17 cellular contexts compared by ENCODE assay signal in the genomic region with DNA sequence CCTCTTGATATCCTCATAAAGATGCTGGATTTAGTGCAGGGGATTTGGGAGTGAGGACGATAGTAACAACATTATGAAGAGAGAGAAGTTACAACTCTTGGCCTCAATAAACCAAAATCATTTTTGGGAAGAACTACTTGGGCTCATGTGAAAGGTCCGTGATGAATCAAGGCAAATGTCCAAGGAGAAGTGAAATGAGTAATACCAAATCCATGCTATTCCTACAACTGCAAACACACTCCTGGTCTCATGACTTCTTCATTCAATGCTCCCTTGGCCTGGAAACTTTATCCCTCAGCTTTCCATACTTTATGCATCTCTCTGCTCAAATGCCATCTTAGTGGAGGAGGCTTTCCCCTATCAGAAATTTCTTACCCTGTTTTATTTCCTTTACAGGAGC.
"Had no signal": no experiment of that assay in that cellular context is flagged by ENCODE, and none has a peak within 500 bp of the region (broad histone marks: within the 10 kb centered on the region; RNA-seq: fewer than 3 reads in every experiment).

No MANE protein-coding gene starts in this region.

- H3K27me3 ChIP-seq: breast epithelium, upper lobe of left lung had no signal

- DNase-seq: activated CD4-positive, CD25-positive, alpha-beta regulatory T cell treated with anti-CD3 and anti-CD28 coated beads, Interleukin-2, amount 50 U/mL, for 72 hours; activated naive CD4-positive, alpha-beta T cell; activated naive CD8-positive, alpha-beta T cell treated with anti-CD3 and anti-CD28 coated beads, Interleukin-2, amount 10 ng/mL, durations not matched to agents 7 days and 5 days; anterior cingulate cortex; dermis blood vessel endothelial cell; glutamatergic neuron; hypothalamus; kidney; nephron progenitor cell; occipital lobe; small intestine; stimulated activated CD4-positive, alpha-beta T cell treated with anti-CD3 and anti-CD28 coated beads, Interleukin-4, amount 100 ng/mL, for 4 hours; stimulated activated CD8-positive, alpha-beta memory T cell treated with anti-CD3 and anti-CD28 coated beads, Interleukin-4, amount 100 ng/mL, for 48 hours; stimulated activated naive CD4-positive, alpha-beta T cell treated with Interleukin-2 at 50 U/mL for 16 hours; upper lobe of left lung had no signal

- H3K4me3 Mint-ChIP-seq: activated naive CD8-positive, alpha-beta T cell treated with anti-CD3 and anti-CD28 coated beads, Interleukin-2, amount 10 ng/mL, durations not matched to agents 7 days and 5 days; nephron progenitor cell had no signal

- H3K4me3 ChIP-seq: breast epithelium, upper lobe of left lung had no signal

- H3K4me1 ChIP-seq: breast epithelium had no signal

- H3K27ac ChIP-seq: epithelial cell of prostate, upper lobe of left lung had no signal

- H3K36me3 ChIP-seq: breast epithelium, upper lobe of left lung had no signal

- H3K27ac Mint-ChIP-seq: activated naive CD8-positive, alpha-beta T cell treated with anti-CD3 and anti-CD28 coated beads, Interleukin-2, amount 10 ng/mL, durations not matched to agents 7 days and 5 days; nephron progenitor cell had no signal

- H3K9me3 ChIP-seq: breast epithelium had no signal
